1 cellular context compared by ENCODE assay signal in the genomic region with DNA sequence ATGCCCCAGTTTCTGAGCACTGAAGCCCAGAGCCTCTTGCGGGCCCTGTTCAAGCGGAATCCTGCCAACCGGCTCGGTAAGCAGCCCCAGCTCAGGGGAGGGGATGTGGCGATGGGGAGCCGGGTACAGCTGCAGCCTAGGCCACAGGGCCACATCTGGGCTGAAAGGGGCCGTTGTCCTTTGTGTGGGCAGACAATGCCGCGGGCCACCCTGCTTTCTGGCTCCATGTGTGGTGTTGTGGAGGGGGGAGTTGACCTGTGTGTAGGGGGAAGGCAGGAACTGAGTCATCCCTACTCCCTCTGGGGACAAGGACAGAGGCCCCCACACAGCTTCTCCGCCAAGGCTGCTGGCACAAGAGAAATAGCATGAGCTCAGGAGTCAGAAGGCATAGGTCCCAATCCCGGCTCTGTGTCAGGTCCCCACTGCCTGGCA.
TF ChIP-seq lines count a peak whose summit lies in the region.

No MANE protein-coding gene starts in this region.

TF ChIP-seq in K562, 482 proteins besides CTCF, POLR2A, EP300 and RAD21:
- TF ChIP-seq, protein P1, sequence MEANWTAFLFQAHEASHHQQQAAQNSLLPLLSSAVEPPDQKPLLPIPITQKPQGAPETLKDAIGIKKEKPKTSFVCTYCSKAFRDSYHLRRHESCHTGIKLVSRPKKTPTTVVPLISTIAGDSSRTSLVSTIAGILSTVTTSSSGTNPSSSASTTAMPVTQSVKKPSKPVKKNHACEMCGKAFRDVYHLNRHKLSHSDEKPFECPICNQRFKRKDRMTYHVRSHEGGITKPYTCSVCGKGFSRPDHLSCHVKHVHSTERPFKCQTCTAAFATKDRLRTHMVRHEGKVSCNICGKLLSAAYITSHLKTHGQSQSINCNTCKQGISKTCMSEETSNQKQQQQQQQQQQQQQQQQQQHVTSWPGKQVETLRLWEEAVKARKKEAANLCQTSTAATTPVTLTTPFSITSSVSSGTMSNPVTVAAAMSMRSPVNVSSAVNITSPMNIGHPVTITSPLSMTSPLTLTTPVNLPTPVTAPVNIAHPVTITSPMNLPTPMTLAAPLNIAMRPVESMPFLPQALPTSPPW (CRISPR knock-in tag; IDR thresholded peaks at IDR 0.05), result peak; percentile 53
- TF ChIP-seq DPF2 (IDR thresholded peaks at IDR 0.05) (0 out of 2 replicates have a peak, but pooled peaks have one; percentile 51), FOSL1 (tag; conservative IDR thresholded peaks at IDR 0.05) (peak; percentile 44), ZBTB7A (IDR thresholded peaks at IDR 0.05; ENCODE audit: borderline replicate concordance, control insufficient read depth, low read depth, low read length) (peak; percentile 54; the same call in 1 of the 2 replicates), TEAD4 (IDR thresholded peaks at IDR 0.05; ENCODE audit: low read length) (no peak), TEAD4 (CRISPR knock-in tag; IDR thresholded peaks at IDR 0.05; ENCODE audit: borderline replicate concordance) (no peak), PHF20 (IDR thresholded peaks at IDR 0.05; ENCODE audit: partially characterized antibody) (no peak), CBFA2T3 (IDR thresholded peaks at IDR 0.05) (peak; percentile 32; the same call in 1 of the 2 replicates), POLR2G (IDR thresholded peaks at IDR 0.05; ENCODE audit: low read depth, low read length) (peak; percentile 54), ETV5 (CRISPR knock-in tag; IDR thresholded peaks at IDR 0.05; ENCODE audit: low read depth) (peak; percentile 60), EGR1 (conservative IDR thresholded peaks at IDR 0.05) (peak; percentile 72), SMARCA4 (IDR thresholded peaks at IDR 0.05) (peak; percentile 40; the same call in 1 of the 2 replicates), KLF1 (tag; IDR thresholded peaks at IDR 0.05) (no peak), SMARCE1 (IDR thresholded peaks at IDR 0.05) (peak; percentile 57; the same call in 1 of the 2 replicates), MAZ (CRISPR knock-in tag; conservative IDR thresholded peaks at IDR 0.05 in 1 of 2, IDR thresholded peaks at IDR 0.05 in 1 of 2) (no peak), ZNF830 (CRISPR knock-in tag; IDR thresholded peaks at IDR 0.05) (no peak), ARID1B (IDR thresholded peaks at IDR 0.05) (peak; percentile 33; the same call in 1 of the 2 replicates), JUND (IDR thresholded peaks at IDR 0.05; ENCODE audit: borderline replicate concordance, low read depth, low read length) (peak; percentile 78), JUND (tag; IDR thresholded peaks at IDR 0.05; ENCODE audit: borderline replicate concordance, low read depth, low read length) (no peak)
- TF ChIP-seq, protein P2, sequence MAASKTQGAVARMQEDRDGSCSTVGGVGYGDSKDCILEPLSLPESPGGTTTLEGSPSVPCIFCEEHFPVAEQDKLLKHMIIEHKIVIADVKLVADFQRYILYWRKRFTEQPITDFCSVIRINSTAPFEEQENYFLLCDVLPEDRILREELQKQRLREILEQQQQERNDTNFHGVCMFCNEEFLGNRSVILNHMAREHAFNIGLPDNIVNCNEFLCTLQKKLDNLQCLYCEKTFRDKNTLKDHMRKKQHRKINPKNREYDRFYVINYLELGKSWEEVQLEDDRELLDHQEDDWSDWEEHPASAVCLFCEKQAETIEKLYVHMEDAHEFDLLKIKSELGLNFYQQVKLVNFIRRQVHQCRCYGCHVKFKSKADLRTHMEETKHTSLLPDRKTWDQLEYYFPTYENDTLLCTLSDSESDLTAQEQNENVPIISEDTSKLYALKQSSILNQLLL (CRISPR knock-in tag; IDR thresholded peaks at IDR 0.05; ENCODE audit: borderline replicate concordance), result no peak
- TF ChIP-seq, protein P3, sequence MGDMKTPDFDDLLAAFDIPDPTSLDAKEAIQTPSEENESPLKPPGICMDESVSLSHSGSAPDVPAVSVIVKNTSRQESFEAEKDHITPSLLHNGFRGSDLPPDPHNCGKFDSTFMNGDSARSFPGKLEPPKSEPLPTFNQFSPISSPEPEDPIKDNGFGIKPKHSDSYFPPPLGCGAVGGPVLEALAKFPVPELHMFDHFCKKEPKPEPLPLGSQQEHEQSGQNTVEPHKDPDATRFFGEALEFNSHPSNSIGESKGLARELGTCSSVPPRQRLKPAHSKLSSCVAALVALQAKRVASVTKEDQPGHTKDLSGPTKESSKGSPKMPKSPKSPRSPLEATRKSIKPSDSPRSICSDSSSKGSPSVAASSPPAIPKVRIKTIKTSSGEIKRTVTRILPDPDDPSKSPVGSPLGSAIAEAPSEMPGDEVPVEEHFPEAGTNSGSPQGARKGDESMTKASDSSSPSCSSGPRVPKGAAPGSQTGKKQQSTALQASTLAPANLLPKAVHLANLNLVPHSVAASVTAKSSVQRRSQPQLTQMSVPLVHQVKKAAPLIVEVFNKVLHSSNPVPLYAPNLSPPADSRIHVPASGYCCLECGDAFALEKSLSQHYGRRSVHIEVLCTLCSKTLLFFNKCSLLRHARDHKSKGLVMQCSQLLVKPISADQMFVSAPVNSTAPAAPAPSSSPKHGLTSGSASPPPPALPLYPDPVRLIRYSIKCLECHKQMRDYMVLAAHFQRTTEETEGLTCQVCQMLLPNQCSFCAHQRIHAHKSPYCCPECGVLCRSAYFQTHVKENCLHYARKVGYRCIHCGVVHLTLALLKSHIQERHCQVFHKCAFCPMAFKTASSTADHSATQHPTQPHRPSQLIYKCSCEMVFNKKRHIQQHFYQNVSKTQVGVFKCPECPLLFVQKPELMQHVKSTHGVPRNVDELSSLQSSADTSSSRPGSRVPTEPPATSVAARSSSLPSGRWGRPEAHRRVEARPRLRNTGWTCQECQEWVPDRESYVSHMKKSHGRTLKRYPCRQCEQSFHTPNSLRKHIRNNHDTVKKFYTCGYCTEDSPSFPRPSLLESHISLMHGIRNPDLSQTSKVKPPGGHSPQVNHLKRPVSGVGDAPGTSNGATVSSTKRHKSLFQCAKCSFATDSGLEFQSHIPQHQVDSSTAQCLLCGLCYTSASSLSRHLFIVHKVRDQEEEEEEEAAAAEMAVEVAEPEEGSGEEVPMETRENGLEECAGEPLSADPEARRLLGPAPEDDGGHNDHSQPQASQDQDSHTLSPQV (IDR thresholded peaks at IDR 0.05), result peak; percentile 38; the same call in 1 of the 2 replicates
- TF ChIP-seq, protein P4, sequence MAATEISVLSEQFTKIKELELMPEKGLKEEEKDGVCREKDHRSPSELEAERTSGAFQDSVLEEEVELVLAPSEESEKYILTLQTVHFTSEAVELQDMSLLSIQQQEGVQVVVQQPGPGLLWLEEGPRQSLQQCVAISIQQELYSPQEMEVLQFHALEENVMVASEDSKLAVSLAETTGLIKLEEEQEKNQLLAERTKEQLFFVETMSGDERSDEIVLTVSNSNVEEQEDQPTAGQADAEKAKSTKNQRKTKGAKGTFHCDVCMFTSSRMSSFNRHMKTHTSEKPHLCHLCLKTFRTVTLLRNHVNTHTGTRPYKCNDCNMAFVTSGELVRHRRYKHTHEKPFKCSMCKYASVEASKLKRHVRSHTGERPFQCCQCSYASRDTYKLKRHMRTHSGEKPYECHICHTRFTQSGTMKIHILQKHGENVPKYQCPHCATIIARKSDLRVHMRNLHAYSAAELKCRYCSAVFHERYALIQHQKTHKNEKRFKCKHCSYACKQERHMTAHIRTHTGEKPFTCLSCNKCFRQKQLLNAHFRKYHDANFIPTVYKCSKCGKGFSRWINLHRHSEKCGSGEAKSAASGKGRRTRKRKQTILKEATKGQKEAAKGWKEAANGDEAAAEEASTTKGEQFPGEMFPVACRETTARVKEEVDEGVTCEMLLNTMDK (IDR thresholded peaks at IDR 0.05; ENCODE audit: borderline replicate concordance, insufficient read depth, low read depth, low read length, poor library complexity, severe bottlenecking), result no peak
- TF ChIP-seq, protein P5, sequence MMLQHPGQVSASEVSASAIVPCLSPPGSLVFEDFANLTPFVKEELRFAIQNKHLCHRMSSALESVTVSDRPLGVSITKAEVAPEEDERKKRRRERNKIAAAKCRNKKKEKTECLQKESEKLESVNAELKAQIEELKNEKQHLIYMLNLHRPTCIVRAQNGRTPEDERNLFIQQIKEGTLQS (IDR thresholded peaks at IDR 0.05), result peak; percentile 42; the same call in 1 of the 2 replicates
- TF ChIP-seq, protein P5 (CRISPR knock-in tag; conservative IDR thresholded peaks at IDR 0.05), result no peak
TF ChIP-seq in K562: peak in this region for 14.
